In the genomic region with DNA sequence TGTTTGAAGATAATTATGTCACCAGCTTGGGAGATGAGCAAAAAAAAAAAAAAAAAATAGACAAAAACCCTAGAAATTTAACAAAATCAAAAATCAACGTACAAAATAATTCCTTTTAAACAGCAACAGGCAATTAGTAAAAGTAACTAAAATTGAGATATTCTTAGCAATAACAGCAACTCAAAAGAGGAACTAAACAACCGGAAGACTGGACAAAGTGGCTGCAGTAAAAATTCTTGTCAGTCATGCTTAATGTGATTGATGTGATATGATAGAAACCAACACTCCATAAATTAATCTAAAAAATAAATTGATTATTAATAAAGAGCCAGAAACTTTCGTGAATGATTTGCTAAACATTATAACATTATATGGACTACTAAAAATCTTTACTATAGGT, we compare ENCODE assay signal across 24 cellular contexts.
"Had no signal": no experiment of that assay in that cellular context is flagged by ENCODE, and none has a peak within 500 bp of the region (broad histone marks: within the 10 kb centered on the region; RNA-seq: fewer than 3 reads in every experiment).

No MANE protein-coding gene starts in this region.

- ATAC-seq: activated CD4-positive, CD25-positive, alpha-beta regulatory T cell treated with anti-CD3 and anti-CD28 coated beads, Interleukin-2, amount 50 U/mL, for 24 hours; effector memory CD8-positive, alpha-beta T cell; gastroesophageal sphincter; right lobe of liver had no signal

- H3K27ac ChIP-seq: gastroesophageal sphincter, neutrophil, right lobe of liver, testis, transverse colon, WERI-Rb-1 had no signal

- H3K4me3 ChIP-seq: gastroesophageal sphincter, right lobe of liver, testis, transverse colon had no signal

- H3K36me3 ChIP-seq: gastroesophageal sphincter, neutrophil, right lobe of liver, transverse colon, WERI-Rb-1 had no signal

- H3K27me3 ChIP-seq: gastroesophageal sphincter, neutrophil, right lobe of liver, testis, transverse colon had no signal

- DNase-seq: activated CD4-positive, alpha-beta T cell treated with anti-CD3 and anti-CD28 coated beads for 48 hours; activated CD4-positive, alpha-beta T cell treated with anti-CD3 and anti-CD28 coated beads, Interleukin-2, amount 50 U/mL, for 48 hours; activated CD8-positive, alpha-beta memory T cell treated with anti-CD3 and anti-CD28 coated beads, Interleukin-2, amount 50 U/mL, for 4 hours; activated gamma-delta T cell; activated naive CD4-positive, alpha-beta T cell treated with anti-CD3 and anti-CD28 coated beads, Interleukin-2, amount 50 U/mL, for 16 hours; activated T-cell treated with anti-CD3 and anti-CD28 coated beads, Interleukin-2, amount 50 U/mL, for 1 hour; amygdala; caudate nucleus; cortex of kidney; effector memory CD8-positive, alpha-beta T cell; erythroblast; hippocampal formation; immature natural killer cell; naive B cell; nephron progenitor cell; right lobe of liver; stimulated activated CD4-positive, alpha-beta T cell treated with anti-CD3 and anti-CD28 coated beads, Interleukin-2, amount 100 ng/mL, for 48 hours; stimulated activated naive CD4-positive, alpha-beta T cell treated with Interleukin-2 at 50 U/mL for 16 hours; testis; transverse colon; WERI-Rb-1 had no signal

- H3K4me1 ChIP-seq: gastroesophageal sphincter, right lobe of liver, testis, transverse colon had no signal

- H3K9me3 ChIP-seq: gastroesophageal sphincter, neutrophil, right lobe of liver, testis, transverse colon had no signal
